In genomic region chr5:72308853-72309191, GRCh38 we compare ENCODE assay signal across 8 cellular contexts. TPM values are rescaled to one million over a fixed set of nuclear protein-coding genes. Genes with fewer than 3 reads are reported as not detected.
A peak's percentile ranks its signal among the peaks of the same experiment; 100 is the strongest.
DNase-seq lines count a peak whose midpoint lies in the region; ATAC-seq and TF ChIP-seq lines count a peak whose summit lies in the region.

No MANE protein-coding gene starts in this region.

- peaks cover 34% of the 10 kb centered on the region for H3K4me1 Mint-ChIP-seq in activated naive CD4-positive, alpha-beta T cell treated with anti-CD3 and anti-CD28 coated beads for 36 hours (ENCODE audit: low read depth)
- H3K4me1 Mint-ChIP-seq in activated T-helper 17 cell treated with anti-CD3 and anti-CD28 coated beads, Interleukin-2, amount 50 U/mL, for 72 hours, result peaks cover 14% of the 10 kb centered on the region

- peaks cover 10 to 39% (median 20%) of the 10 kb centered on the region in 3 donors for H3K36me3 ChIP-seq in tibial artery

- no peaks in the 10 kb centered on the region for H3K27me3 Mint-ChIP-seq in activated naive CD4-positive, alpha-beta T cell treated with anti-CD3 and anti-CD28 coated beads for 36 hours (ENCODE audit: low read depth)
- H3K27me3 Mint-ChIP-seq in activated T-helper 17 cell treated with anti-CD3 and anti-CD28 coated beads, Interleukin-2, amount 50 U/mL, for 72 hours, result no peaks in the 10 kb centered on the region

- no peak for DNase-seq in activated naive CD4-positive, alpha-beta T cell treated with anti-CD3 and anti-CD28 coated beads for 36 hours
- DNase-seq in activated naive CD4-positive, alpha-beta T cell treated with Interleukin-2 at 50 U/mL for 16 hours, result no peak
- DNase-seq in tibial artery, result no peak
- DNase-seq in NCI-H1048 (lab: John Stamatoyannopoulos, UW), result no peak

- intact Hi-C loops in activated naive CD4-positive, alpha-beta T cell treated with anti-CD3 and anti-CD28 coated beads for 36 hours (cut with micrococcal nuclease), result loop anchor here (1.0 to 5.0 kb wide), 8 partner anchors 11 to 1190 kb away; partner anchors contain the start of genes BDP1, BTF3, MRPS27 and PTCD2
- intact Hi-C loops in tibial artery (cut with DNase I; ENCODE audit: low total_unique reads), result loop anchor here (2.0 to 10.0 kb wide), 3 partner anchors 164 to 526 kb away; partner anchors contain the start of gene MAP1B

- H3K4me3 ChIP-seq in tibial artery, result no peak overlapping the region

- peak overlapping the region; percentile 92 for H3K27ac Mint-ChIP-seq in activated naive CD4-positive, alpha-beta T cell treated with anti-CD3 and anti-CD28 coated beads for 36 hours
- H3K27ac Mint-ChIP-seq in activated T-helper 17 cell treated with anti-CD3 and anti-CD28 coated beads, Interleukin-2, amount 50 U/mL, for 72 hours, result peak overlapping the region; percentile 92

- H3K9me3 ChIP-seq in tibial artery, result no peaks in the 10 kb centered on the region

- H3K9me3 Mint-ChIP-seq in activated naive CD4-positive, alpha-beta T cell treated with anti-CD3 and anti-CD28 coated beads for 36 hours, result no peaks in the 10 kb centered on the region
- no peaks in the 10 kb centered on the region for H3K9me3 Mint-ChIP-seq in activated T-helper 17 cell treated with anti-CD3 and anti-CD28 coated beads, Interleukin-2, amount 50 U/mL, for 72 hours

- TF ChIP-seq CTCF in tibial artery (IDR thresholded peaks at IDR 0.05), result no peak

- peaks cover 18% of the 10 kb centered on the region for H3K36me3 Mint-ChIP-seq in activated naive CD4-positive, alpha-beta T cell treated with anti-CD3 and anti-CD28 coated beads for 36 hours (ENCODE audit: low read depth)
- peaks cover 71% of the 10 kb centered on the region for H3K36me3 Mint-ChIP-seq in activated T-helper 17 cell treated with anti-CD3 and anti-CD28 coated beads, Interleukin-2, amount 50 U/mL, for 72 hours (ENCODE audit: low read depth)

- CTCF ChIA-PET in activated naive CD4-positive, alpha-beta T cell treated with anti-CD3 and anti-CD28 coated beads for 36 hours (lab: Charles Lee), result interaction anchor here (0.6 to 3.0 kb wide), 12 partner anchors 9 to 198 kb away, joined by 3 to 28 read pairs (median 4); partner anchors contain the start of genes MRPS27 and PTCD2

- peak overlapping the region; percentile 95 for H3K27ac ChIP-seq in layer of hippocampus (ENCODE audit: low read depth, low read length)
- peak overlapping the region; percentile 95 for H3K27ac ChIP-seq in tibial artery

- no peak for ATAC-seq in activated T-helper 17 cell treated with anti-CD3 and anti-CD28 coated beads, Interleukin-2, amount 50 U/mL, for 72 hours (replicated peaks)
- ATAC-seq in GM21576 (IDR thresholded peaks at IDR 0.05; ENCODE audit: unreplicated experiment), result no peak
- ATAC-seq in HG03432 (IDR thresholded peaks at IDR 0.05; ENCODE audit: unreplicated experiment), result no peak

- no peaks in the 10 kb centered on the region for H3K27me3 ChIP-seq in layer of hippocampus (ENCODE audit: control insufficient read depth, insufficient read depth, low read length)
- no peaks in the 10 kb centered on the region for H3K27me3 ChIP-seq in tibial artery

- H3K4me3 Mint-ChIP-seq in activated naive CD4-positive, alpha-beta T cell treated with anti-CD3 and anti-CD28 coated beads for 36 hours, result peak overlapping the region; percentile 85
- peak overlapping the region; percentile 85 for H3K4me3 Mint-ChIP-seq in activated T-helper 17 cell treated with anti-CD3 and anti-CD28 coated beads, Interleukin-2, amount 50 U/mL, for 72 hours

- H3K4me1 ChIP-seq in tibial artery, result peaks cover 0 to 40% (median 8%) of the 10 kb centered on the region in 4 donors

RNA-seq across cellular contexts. Expression of gene MRPS27, which starts 11.2 kb away (rescaled TPM):
- 10 to 100 TPM; 86.0 to 95.8 TPM for total RNA-seq in activated naive CD4-positive, alpha-beta T cell treated with anti-CD3 and anti-CD28 coated beads for 36 hours
- total RNA-seq in activated T-helper 17 cell treated with anti-CD3 and anti-CD28 coated beads, Interleukin-2, amount 50 U/mL, for 72 hours, result 10 to 100 TPM; 71.2 to 88.3 TPM

RNA-seq across cellular contexts. Expression of gene PTCD2, which starts 11.4 kb away (rescaled TPM):
- total RNA-seq in activated naive CD4-positive, alpha-beta T cell treated with anti-CD3 and anti-CD28 coated beads for 36 hours, result 10 to 100 TPM; 10.1 to 11.6 TPM
- total RNA-seq in activated T-helper 17 cell treated with anti-CD3 and anti-CD28 coated beads, Interleukin-2, amount 50 U/mL, for 72 hours, result 10 to 100 TPM in 1 of 2 donors, 1 to 10 TPM in 1; 9.1 to 14.8 TPM
